17 cellular contexts compared by ENCODE assay signal in the genomic region with DNA sequence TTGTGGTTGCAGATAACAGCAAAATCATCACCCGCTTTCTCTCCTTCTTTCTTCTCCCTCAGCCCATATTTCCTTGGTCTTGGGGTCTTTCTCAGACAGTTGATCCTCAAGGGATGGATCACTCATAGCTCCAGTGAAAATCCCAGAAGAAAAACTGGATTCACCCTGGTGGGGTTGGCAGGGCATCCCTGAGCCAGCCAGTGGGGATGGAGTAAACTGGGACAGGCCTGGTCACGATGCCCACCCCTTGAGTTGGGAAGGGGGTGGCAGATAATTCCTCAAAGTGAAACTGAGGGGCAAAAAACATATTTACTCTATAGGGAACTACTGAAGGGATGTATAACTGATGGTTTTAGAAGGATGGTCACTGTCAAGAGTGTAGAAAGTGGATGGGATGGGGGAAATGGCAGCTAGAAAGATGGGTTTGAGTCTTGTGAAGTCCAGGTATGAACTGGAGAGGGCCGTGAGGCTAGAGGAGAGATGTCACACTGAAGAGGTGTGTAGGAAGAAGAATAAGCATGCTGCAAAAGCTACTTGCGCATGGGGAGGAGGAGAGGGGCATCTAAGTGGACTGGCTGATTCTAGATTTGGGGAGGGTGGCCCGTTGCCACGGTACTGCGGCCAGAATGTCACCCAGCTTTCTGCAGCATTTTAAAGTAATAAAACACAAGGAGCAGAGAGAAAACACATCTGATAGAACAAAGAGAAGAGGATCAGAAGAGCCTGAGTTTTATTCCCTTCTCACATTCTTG.
A peak's percentile ranks its signal among the peaks of the same experiment; 100 is the strongest.
DNase-seq lines count a peak whose midpoint lies in the region; ATAC-seq and TF ChIP-seq lines count a peak whose summit lies in the region.
"Had no signal": no experiment of that assay in that cellular context is flagged by ENCODE, and none has a peak within 500 bp of the region (broad histone marks: within the 10 kb centered on the region; RNA-seq: fewer than 3 reads in every experiment).

No MANE protein-coding gene starts in this region.

- no peaks in the 10 kb centered on the region for H3K9me3 Mint-ChIP-seq in endothelial cell (ENCODE audit: unreplicated experiment)

- H3K27me3 Mint-ChIP-seq in endothelial cell (ENCODE audit: unreplicated experiment), result peaks cover 6% of the 10 kb centered on the region
- H3K27me3 Mint-ChIP-seq: B cell; CD4-positive, alpha-beta T cell had no signal

- H3K4me3 ChIP-seq in vagina, result no peak overlapping the region
- H3K4me3 ChIP-seq: A549 had no signal

- no peaks in the 10 kb centered on the region for H3K4me1 ChIP-seq in vagina
- H3K4me1 ChIP-seq: A549, Caco-2 had no signal

- H3K27ac Mint-ChIP-seq in endothelial cell (ENCODE audit: unreplicated experiment), result peak overlapping the region; percentile 70
- H3K27ac Mint-ChIP-seq: B cell; CD4-positive, alpha-beta T cell; CD8-positive, alpha-beta T cell had no signal

- H3K4me3 Mint-ChIP-seq in endothelial cell (ENCODE audit: unreplicated experiment), result peak overlapping the region; percentile 69
- H3K4me3 Mint-ChIP-seq: B cell; CD4-positive, alpha-beta T cell; CD8-positive, alpha-beta T cell had no signal

- no peaks in the 10 kb centered on the region for H3K4me1 Mint-ChIP-seq in endothelial cell (ENCODE audit: unreplicated experiment)
- H3K4me1 Mint-ChIP-seq: B cell had no signal

- DNase-seq in endothelial cell (ENCODE audit: low spot score) (no peak), islet precursor cell (peak; percentile 45), vagina (ENCODE audit: extremely low spot score in 2 of 2) (peak; percentile 25 to 69)
- DNase-seq: AML-193; Caco-2; Calu3; CD4-positive, alpha-beta T cell; CD8-positive, alpha-beta T cell; DMS79 treated with DMSO at 0.1 percent for 48 hours; GF-D8 had no signal

- no peak for ATAC-seq in HG02973 (IDR thresholded peaks at IDR 0.05; ENCODE audit: unreplicated experiment)
- ATAC-seq in GM21717 (IDR thresholded peaks at IDR 0.05; ENCODE audit: unreplicated experiment), result no peak
- ATAC-seq: A549; CD8-positive, alpha-beta T cell had no signal

- no peaks in the 10 kb centered on the region for H3K27me3 ChIP-seq in vagina
- H3K27me3 ChIP-seq: BLaER1 treated with 17β-estradiol and CSF1 and Interleukin-3, amounts not matched to agents 10 nM and 100 nM had no signal

- intact Hi-C loops in vagina (cut with DNase I), result no loop called here

- no peak for TF ChIP-seq POLR2A in vagina (IDR thresholded peaks at IDR 0.05)

- no peak for TF ChIP-seq CTCF in endothelial cell (IDR thresholded peaks at IDR 0.05; ENCODE audit: unreplicated experiment)
- TF ChIP-seq CTCF in vagina (IDR thresholded peaks at IDR 0.05), result no peak

- H3K36me3 Mint-ChIP-seq in endothelial cell (ENCODE audit: low read depth, unreplicated experiment), result peaks cover 10% of the 10 kb centered on the region

- H3K27ac ChIP-seq in vagina, result no peak overlapping the region
- H3K27ac ChIP-seq: 22Rv1, A549, C4-2B had no signal

- H3K36me3 ChIP-seq in vagina, result no peaks in the 10 kb centered on the region

- no peaks in the 10 kb centered on the region for H3K9me3 ChIP-seq in vagina
